Comparison of ENCODE assay signal across 1 cellular context in genomic region chr3:169923189-169923588, GRCh38.
TF ChIP-seq lines count a peak whose summit lies in the region.

No MANE protein-coding gene starts in this region.

TF ChIP-seq in liver, 16 proteins besides CTCF, POLR2A, EP300 and RAD21 (continued from another document):
- TF ChIP-seq TAF1 (conservative IDR thresholded peaks at IDR 0.05) (no peak), HNF4A (conservative IDR thresholded peaks at IDR 0.05) (peak; percentile 88)
